17 cellular contexts compared by ENCODE assay signal in genomic region chr4:153507679-153508073, GRCh38. TPM values are rescaled to one million over a fixed set of nuclear protein-coding genes. Genes with fewer than 3 reads are reported as not detected.
DNase-seq lines count a peak whose midpoint lies in the region; ATAC-seq, FAIRE-seq and TF ChIP-seq lines count a peak whose summit lies in the region.
"Had no signal": no experiment of that assay in that cellular context is flagged by ENCODE, and none has a peak within 500 bp of the region (broad histone marks: within the 10 kb centered on the region; RNA-seq: fewer than 3 reads in every experiment).

No MANE protein-coding gene starts in this region.

- no peak overlapping the region for H3K4me2 ChIP-seq in H1 (ENCODE audit: insufficient read depth in 1 of 2, low read depth in 2 of 2, low read length in 2 of 2)
- H3K4me2 ChIP-seq: KMS-11 had no signal

- no peak for ATAC-seq in aorta (ENCODE audit: low FRiP score)
- ATAC-seq: SK-N-SH treated with all-trans-retinoic acid at 6 μM for 48 hours had no signal

- POLR2A ChIA-PET in activated CD4-positive, alpha-beta memory T cell treated with anti-CD3 and anti-CD28 coated beads for 36 hours (lab: Charles Lee) = no interaction called here
- POLR2A ChIA-PET in activated CD4-positive, alpha-beta memory T cell treated with anti-CD3 and anti-CD28 coated beads, Interleukin-2, amount 10 ng/mL, durations not matched to agents 7 days and 5 days (lab: Charles Lee) = no interaction called here
- POLR2A ChIA-PET in H1 (lab: Charles Lee; ENCODE audit: partially characterized antibody) = no interaction called here

- H3K9me3 ChIP-seq in H1 (ENCODE audit: insufficient read depth in 2 of 2, low read depth in 1 of 2, low read length in 1 of 2) (no peaks in the 10 kb centered on the region), skeletal muscle tissue (ENCODE audit: control insufficient read depth in 3 of 3, low read length in 3 of 3) (no peaks in the 10 kb centered on the region), sigmoid colon (no peaks in the 10 kb centered on the region), aorta (ENCODE audit: control insufficient read depth, low read length) (no peaks in the 10 kb centered on the region)
- H3K9me3 ChIP-seq: heart left ventricle had no signal

- no peak overlapping the region for H4K91ac ChIP-seq in H1 (replicated peaks; ENCODE audit: insufficient read length, low read length)

- no peak overlapping the region for H3K56ac ChIP-seq in H1 (replicated peaks; ENCODE audit: insufficient read length, low read depth, low read length)

- CTCF ChIA-PET in activated CD4-positive, alpha-beta memory T cell treated with anti-CD3 and anti-CD28 coated beads for 36 hours (lab: Charles Lee) = no interaction called here
- CTCF ChIA-PET in activated CD4-positive, alpha-beta memory T cell treated with anti-CD3 and anti-CD28 coated beads, Interleukin-2, amount 10 ng/mL, durations not matched to agents 7 days and 5 days (lab: Charles Lee) = no interaction called here
- CTCF ChIA-PET in H1 (lab: Charles Lee; ENCODE audit: partially characterized antibody) = interaction anchor here (0.6 to 1.6 kb wide), 3 partner anchors 12 to 79 kb away, joined by 3 to 4 read pairs (median 4); no protein-coding TSS in a partner anchor

- H3K18ac ChIP-seq in H1 (ENCODE audit: extremely low read depth, low read length) = no peak overlapping the region

- FAIRE-seq in H1 (lab: Jason Lieb, UNC) = no peak
- FAIRE-seq: A204.1, colon, G401.6 had no signal

- intact Hi-C loops in activated CD4-positive, alpha-beta memory T cell treated with anti-CD3 and anti-CD28 coated beads for 36 hours (cut with micrococcal nuclease) = no loop called here
- intact Hi-C loops in sigmoid colon (cut with DNase I) = no loop called here
- intact Hi-C loops in aorta (cut with DNase I) = no loop called here

- H2BK120ac ChIP-seq in H1 (replicated peaks; ENCODE audit: low read depth, low read length) = no peak overlapping the region

- H2AK5ac ChIP-seq in H1 (ENCODE audit: low read depth, low read length) = no peak overlapping the region

- H3K36me3 Mint-ChIP-seq in activated CD4-positive, alpha-beta memory T cell treated with anti-CD3 and anti-CD28 coated beads for 36 hours = peaks cover 35% of the 10 kb centered on the region
- peaks cover 51% of the 10 kb centered on the region for H3K36me3 Mint-ChIP-seq in activated CD4-positive, alpha-beta memory T cell treated with anti-CD3 and anti-CD28 coated beads, Interleukin-2, amount 10 ng/mL, durations not matched to agents 7 days and 5 days (ENCODE audit: low read depth)

- H2BK5ac ChIP-seq in H1 (ENCODE audit: low read depth, low read length) = no peak overlapping the region

- H4K20me1 ChIP-seq in H1 (replicated peaks in 1 of 2; ENCODE audit: control insufficient read depth in 1 of 2, insufficient read depth in 2 of 2, low read length in 2 of 2) = no peaks in the 10 kb centered on the region

- TF ChIP-seq EP300 in H1 (IDR thresholded peaks at IDR 0.05; ENCODE audit: borderline replicate concordance in 1 of 2, low read depth in 2 of 2, low read length in 2 of 2) = no peak
- no peak for TF ChIP-seq EP300 in sigmoid colon (IDR thresholded peaks at IDR 0.05)

- H2BK20ac ChIP-seq in H1 (ENCODE audit: low read length) = no peak overlapping the region

- peaks cover 8% of the 10 kb centered on the region for H3K9me3 Mint-ChIP-seq in activated CD4-positive, alpha-beta memory T cell treated with anti-CD3 and anti-CD28 coated beads for 36 hours
- H3K9me3 Mint-ChIP-seq in activated CD4-positive, alpha-beta memory T cell treated with anti-CD3 and anti-CD28 coated beads, Interleukin-2, amount 10 ng/mL, durations not matched to agents 7 days and 5 days = no peaks in the 10 kb centered on the region

- peaks cover 2% of the 10 kb centered on the region; the same call in 1 of the 2 replicates for H3K79me1 ChIP-seq in H1 (ENCODE audit: low read depth, low read length)

- H3K9ac ChIP-seq in H1 (replicated peaks in 1 of 4; ENCODE audit: extremely low read depth in 1 of 4, low read depth in 3 of 4, low read length in 3 of 4) = no peak overlapping the region
- no peak overlapping the region for H3K9ac ChIP-seq in skeletal muscle tissue (ENCODE audit: low read depth in 1 of 3, low read length in 3 of 3)
- H3K9ac ChIP-seq: KMS-11, parathyroid adenoma had no signal

- H3K4me3 ChIP-seq in H1 (ENCODE audit: extremely low read depth in 1 of 4, insufficient read depth in 2 of 4, low read depth in 3 of 4, low read length in 4 of 4) (no peak overlapping the region), skeletal muscle tissue (ENCODE audit: low read length in 3 of 3) (no peak overlapping the region), sigmoid colon (no peak overlapping the region), aorta (ENCODE audit: low read length in 2 of 2) (no peak overlapping the region)
- H3K4me3 ChIP-seq: heart left ventricle had no signal

- peak overlapping the region; percentile 18; the same call in 1 of the 2 replicates for H4K8ac ChIP-seq in H1 (ENCODE audit: extremely low read depth, insufficient read depth, low read length)

- H3K27me3 ChIP-seq in H1 (replicated peaks in 1 of 4; ENCODE audit: control insufficient read depth in 3 of 4, extremely low read depth in 1 of 4, insufficient read depth in 3 of 4, low read length in 3 of 4) (no peaks in the 10 kb centered on the region), skeletal muscle tissue (ENCODE audit: control insufficient read depth in 3 of 3, insufficient read depth in 3 of 3, low read length in 3 of 3) (no peaks in the 10 kb centered on the region), sigmoid colon (no peaks in the 10 kb centered on the region), aorta (ENCODE audit: control insufficient read depth in 1 of 2, insufficient read depth in 2 of 2, low read length in 1 of 2) (no peaks in the 10 kb centered on the region)
- H3K27me3 ChIP-seq: heart left ventricle had no signal

- no peak overlapping the region for H3K14ac ChIP-seq in H1 (ENCODE audit: insufficient read length)

- H3K4me3 Mint-ChIP-seq in activated CD4-positive, alpha-beta memory T cell treated with anti-CD3 and anti-CD28 coated beads for 36 hours = no peak overlapping the region
- H3K4me3 Mint-ChIP-seq in activated CD4-positive, alpha-beta memory T cell treated with anti-CD3 and anti-CD28 coated beads, Interleukin-2, amount 10 ng/mL, durations not matched to agents 7 days and 5 days = no peak overlapping the region

- H2AFZ ChIP-seq in H1 (ENCODE audit: low read length) = no peak overlapping the region
- H2AFZ ChIP-seq: parathyroid adenoma had no signal

- no peak overlapping the region for H3K4ac ChIP-seq in H1 (replicated peaks; ENCODE audit: insufficient read length, low read depth, low read length)

- H3K27ac ChIP-seq in H1 (ENCODE audit: low read depth, low read length) = no peak overlapping the region
- H3K27ac ChIP-seq in skeletal muscle tissue (ENCODE audit: low read depth, low read length) = peak overlapping the region; percentile 25
- no peak overlapping the region for H3K27ac ChIP-seq in sigmoid colon
- H3K27ac ChIP-seq in aorta (ENCODE audit: low read depth in 1 of 2, low read length in 2 of 2) = no peak overlapping the region
- H3K27ac ChIP-seq: heart left ventricle, HL-60, KMS-11, parathyroid adenoma had no signal

- H3K23ac ChIP-seq in H1 (ENCODE audit: insufficient read length) = no peak overlapping the region

- peaks cover 0 to 21% of the 10 kb centered on the region in 2 experiments; a peak in 1 of 4 replicates for H3K79me2 ChIP-seq in H1 (ENCODE audit: control insufficient read depth in 1 of 2, insufficient read depth in 2 of 2, low read length in 2 of 2)
- H3K79me2 ChIP-seq: parathyroid adenoma had no signal

- H2BK12ac ChIP-seq in H1 (ENCODE audit: low read depth, low read length) = no peak overlapping the region

- TF ChIP-seq POLR2A in H1 (IDR thresholded peaks at IDR 0.05; ENCODE audit: control extremely low read depth in 1 of 2, low read depth in 2 of 2, low read length in 2 of 2) (no peak), sigmoid colon (IDR thresholded peaks at IDR 0.05) (no peak)

- peak overlapping the region; percentile 59 for H3K27ac Mint-ChIP-seq in activated CD4-positive, alpha-beta memory T cell treated with anti-CD3 and anti-CD28 coated beads for 36 hours
- H3K27ac Mint-ChIP-seq in activated CD4-positive, alpha-beta memory T cell treated with anti-CD3 and anti-CD28 coated beads, Interleukin-2, amount 10 ng/mL, durations not matched to agents 7 days and 5 days = no peak overlapping the region

- H3K4me1 ChIP-seq in H1 (replicated peaks in 1 of 4; ENCODE audit: control insufficient read depth in 3 of 4, insufficient read depth in 4 of 4, low read length in 3 of 4) (peaks cover 0 to 4% (median 0%) of the 10 kb centered on the region in 4 experiments; a peak in 1 of 7 replicates), skeletal muscle tissue (ENCODE audit: control insufficient read depth in 3 of 3, insufficient read depth in 3 of 3, low read length in 3 of 3) (peaks cover 19 to 25% (median 20%) of the 10 kb centered on the region in 3 donors), sigmoid colon (peaks cover 0 to 16% (median 9%) of the 10 kb centered on the region in 4 donors), aorta (ENCODE audit: control insufficient read depth in 1 of 2, insufficient read depth in 2 of 2, low read length in 2 of 2) (peaks cover 3% of the 10 kb centered on the region in 2 donors)
- H3K4me1 ChIP-seq: parathyroid adenoma had no signal

- H3K4me1 Mint-ChIP-seq in activated CD4-positive, alpha-beta memory T cell treated with anti-CD3 and anti-CD28 coated beads for 36 hours (ENCODE audit: low read depth) = peaks cover 66% of the 10 kb centered on the region
- peaks cover 7% of the 10 kb centered on the region for H3K4me1 Mint-ChIP-seq in activated CD4-positive, alpha-beta memory T cell treated with anti-CD3 and anti-CD28 coated beads, Interleukin-2, amount 10 ng/mL, durations not matched to agents 7 days and 5 days

- no peak for TF ChIP-seq RAD21 in H1 (IDR thresholded peaks at IDR 0.05 in 1 of 2, conservative IDR thresholded peaks at IDR 0.05 in 1 of 2; ENCODE audit: low read depth in 2 of 2, low read length in 2 of 2)

- no peaks in the 10 kb centered on the region for H3K27me3 Mint-ChIP-seq in activated CD4-positive, alpha-beta memory T cell treated with anti-CD3 and anti-CD28 coated beads for 36 hours
- no peaks in the 10 kb centered on the region for H3K27me3 Mint-ChIP-seq in activated CD4-positive, alpha-beta memory T cell treated with anti-CD3 and anti-CD28 coated beads, Interleukin-2, amount 10 ng/mL, durations not matched to agents 7 days and 5 days

- TF ChIP-seq CTCF in H1 (IDR thresholded peaks at IDR 0.05; ENCODE audit: control extremely low read depth in 1 of 3, insufficient read depth in 1 of 3, low read depth in 1 of 3, low read length in 3 of 3) = no peak
- no peak for TF ChIP-seq CTCF in sigmoid colon (IDR thresholded peaks at IDR 0.05)

- H3K36me3 ChIP-seq in H1 (ENCODE audit: control insufficient read depth in 2 of 4, insufficient read depth in 4 of 4, low read length in 3 of 4) (peaks cover 0 to 3% (median 0%) of the 10 kb centered on the region in 4 experiments; a peak in 1 of 8 replicates), skeletal muscle tissue (ENCODE audit: control insufficient read depth in 3 of 3, insufficient read depth in 3 of 3, low read length in 3 of 3) (no peaks in the 10 kb centered on the region), sigmoid colon (peaks cover 0 to 6% (median 0%) of the 10 kb centered on the region in 4 donors), aorta (ENCODE audit: control insufficient read depth in 1 of 2, insufficient read depth in 2 of 2, low read length in 1 of 2) (no peaks in the 10 kb centered on the region)

- DNase-seq in activated CD4-positive, alpha-beta memory T cell treated with anti-CD3 and anti-CD28 coated beads for 36 hours = no peak
- no peak for DNase-seq in activated CD4-positive, alpha-beta memory T cell treated with anti-CD3 and anti-CD28 coated beads, Interleukin-2, amount 10 ng/mL, durations not matched to agents 7 days and 5 days
- DNase-seq in NCI-H526 (lab: John Stamatoyannopoulos, UW) (peak; percentile 7 to 62), H1 (ENCODE audit: low read depth in 1 of 2, low spot score in 2 of 2) (no peak), NCI-H1694 treated with DMSO at 0.1 percent for 48 hours (lab: John Stamatoyannopoulos, UW) (no peak), sigmoid colon (no peak), aorta (no peak)
- DNase-seq: heart left ventricle, NCI-H1417 treated with DMSO at 0.1 percent for 48 hours had no signal

- H3K23me2 ChIP-seq in H1 (ENCODE audit: low read depth, low read length) = no peaks in the 10 kb centered on the region; the same call in 1 of the 2 replicates

- WGBS in H1 (ENCODE audit: extremely low coverage in 1 of 2, insufficient coverage in 1 of 2, insufficient read length in 1 of 2, insufficient replicate concordance in 2 of 2, low coverage in 1 of 2, low lambda C conversion rate in 2 of 2, missing lambda C conversion rate in 1 of 2), 2 experiments = 88% methylated on average over 5 of the region's 5 CpGs; no CpG with 5 or more reads in 1 of the 2 experiments
- WGBS in sigmoid colon, 2 donors = 31 to 76% methylated on average over 5 of the region's 5 CpGs
- 85 to 87% methylated on average over 5 of the region's 5 CpGs for WGBS in aorta, 2 donors

- H4K5ac ChIP-seq in H1 (ENCODE audit: insufficient read length, low read depth, low read length) = no peak overlapping the region

- H2BK15ac ChIP-seq in H1 (ENCODE audit: low read length) = no peak overlapping the region

RNA-seq across cellular contexts. Expression of gene TMEM131L, which starts 41.5 kb away (rescaled TPM):
- 10 to 100 TPM; 32.7 to 33.3 TPM for total RNA-seq in activated CD4-positive, alpha-beta memory T cell treated with anti-CD3 and anti-CD28 coated beads for 36 hours
- total RNA-seq in activated CD4-positive, alpha-beta memory T cell treated with anti-CD3 and anti-CD28 coated beads, Interleukin-2, amount 10 ng/mL, durations not matched to agents 7 days and 5 days = 10 to 100 TPM; 25.2 to 26.3 TPM
- total RNA-seq in H1 (2021; fragmentation: NEBNext Ultra II Directional; extraction: Animal tissue kit (Norgen Biotek cat#: 25700)) = 25.3 and 26.1 TPM in 2 replicates
- polyA plus RNA-seq in H1 (2011; rRNA removed) = 11.2 and 14.3 TPM in 2 replicates
- 11.0 TPM for polyA plus RNA-seq in H1 (2011; cell fraction: cytosol; rRNA removed)
- 22.8 TPM for polyA plus RNA-seq in H1 (2011; cell fraction: nucleus; rRNA removed)
- polyA plus RNA-seq in H1 (2012, experiment 1 of 2) = 16.2 to 24.8 TPM (median 18.3 TPM) in 4 replicates
- 1.9 TPM for polyA plus RNA-seq in H1 (2012, experiment 2 of 2)
- polyA plus RNA-seq in H1 (2013, experiment 1 of 2) = 35.4 TPM
- polyA plus RNA-seq in H1 (2013, experiment 2 of 2) = 33.9 TPM
- 23.5 and 54.9 TPM in 2 replicates for polyA minus RNA-seq in H1 (2011; rRNA and poly(A)+ RNA removed)
- polyA minus RNA-seq in H1 (2011; cell fraction: cytosol; rRNA and poly(A)+ RNA removed) = 15.8 TPM
- polyA minus RNA-seq in H1 (2011; cell fraction: nucleus; rRNA and poly(A)+ RNA removed) = 50.4 TPM
- total RNA-seq in skeletal muscle tissue = 69.4 TPM
- 10 to 100 TPM in 3 of 4 donors, 1 to 10 TPM in 1; 8.2 to 27.2 (median 15.6) TPM for total RNA-seq in sigmoid colon
- polyA plus RNA-seq in sigmoid colon = 10 to 100 TPM in 1 of 3 donors, under 1 TPM in 2; 0.60 to 15.2 (median 0.69) TPM
- 10 to 100 TPM; 20.1 to 22.5 TPM for total RNA-seq in aorta
- 10 to 100 TPM in 1 of 2 donors, 1 to 10 TPM in 1; 2.0 to 14.8 TPM for polyA plus RNA-seq in aorta

Comparison
In these comparisons a context has a peak if more than half of its experiments do, and no peak if none do; other contexts are left out.
1. DNase-seq: peak in NCI-H526 (2 of 2); none in activated CD4-positive, alpha-beta memory T cell treated with anti-CD3 and anti-CD28 coated beads for 36 hours (single experiment), activated CD4-positive, alpha-beta memory T cell treated with anti-CD3 and anti-CD28 coated beads, Interleukin-2, amount 10 ng/mL, durations not matched to agents 7 days and 5 days (single experiment), H1 (0 of 2), NCI-H1694 treated with DMSO at 0.1 percent for 48 hours (single experiment), sigmoid colon (single experiment) and aorta (0 of 2).